22 cellular contexts compared by ENCODE assay signal in genomic region chr5:160701403-160701802, GRCh38.
"Had no signal": no experiment of that assay in that cellular context is flagged by ENCODE, and none has a peak within 500 bp of the region (broad histone marks: within the 10 kb centered on the region; RNA-seq: fewer than 3 reads in every experiment).

No MANE protein-coding gene starts in this region.

- H3K27me3 Mint-ChIP-seq: activated CD8-positive, alpha-beta memory T cell treated with anti-CD3 and anti-CD28 coated beads, Interleukin-2, amount 10 ng/mL, durations not matched to agents 7 days and 5 days; activated naive CD4-positive, alpha-beta T cell treated with anti-CD3 and anti-CD28 coated beads, Interleukin-2, amount 50 U/mL, for 24 hours had no signal

- DNase-seq: activated CD4-positive, alpha-beta T cell treated with anti-CD3 and anti-CD28 coated beads for 4 hours; activated CD4-positive, alpha-beta T cell treated with anti-CD3 and anti-CD28 coated beads, Interleukin-2, amount 50 U/mL, for 4 hours; activated CD8-positive, alpha-beta memory T cell treated with anti-CD3 and anti-CD28 coated beads, Interleukin-2, amount 10 ng/mL, durations not matched to agents 7 days and 5 days; activated effector memory CD4-positive, alpha-beta T cell treated with Interleukin-2 at 50 U/mL for 16 hours; activated naive CD4-positive, alpha-beta T cell; activated T-cell treated with anti-CD3 and anti-CD28 coated beads, Interleukin-2, amount 50 U/mL, for 24 hours; amygdala; brain microvascular endothelial cell; KG1; NCI-H1092; NCI-H1417 treated with DMSO at 0.1 percent for 48 hours; NCI-H1694; NCI-H2029; NCI-H510A treated with DMSO at 0.1 percent for 48 hours; NCI-H69; Peyer's patch; SHP77 treated with DMSO at 0.1 percent for 48 hours had no signal

- H3K4me3 Mint-ChIP-seq: activated CD8-positive, alpha-beta memory T cell treated with anti-CD3 and anti-CD28 coated beads, Interleukin-2, amount 10 ng/mL, durations not matched to agents 7 days and 5 days; activated naive CD4-positive, alpha-beta T cell treated with anti-CD3 and anti-CD28 coated beads, Interleukin-2, amount 50 U/mL, for 24 hours; activated T-cell treated with anti-CD3 and anti-CD28 coated beads, Interleukin-2, amount 50 U/mL, for 24 hours; activated T-helper 1 cell treated with anti-CD3 and anti-CD28 coated beads, Interleukin-12 subunit alpha, Interleukin-12 subunit beta, Interleukin-2, Interleukin-4 antibody, amounts not matched to agents 30 ng/mL and 10 ng/mL and 1 ng/mL, durations not matched to agents 14 hours and 24 hours and 36 hours; T-helper 1 cell treated with Interleukin-12 subunit alpha and Interleukin-12 subunit beta and Interleukin-4 antibody, amounts not matched to agents 30 μg/mL and 1 μg/mL, for 36 hours had no signal

- H3K27ac ChIP-seq: brain microvascular endothelial cell, cardiac muscle cell, Peyer's patch had no signal

- H3K4me1 ChIP-seq: Peyer's patch had no signal

- H3K4me3 ChIP-seq: cardiac muscle cell, Peyer's patch had no signal

- H3K9me3 Mint-ChIP-seq: activated naive CD4-positive, alpha-beta T cell treated with anti-CD3 and anti-CD28 coated beads, Interleukin-2, amount 50 U/mL, for 24 hours; activated T-cell treated with anti-CD3 and anti-CD28 coated beads, Interleukin-2, amount 50 U/mL, for 24 hours; activated T-helper 1 cell treated with anti-CD3 and anti-CD28 coated beads, Interleukin-12 subunit alpha, Interleukin-12 subunit beta, Interleukin-2, Interleukin-4 antibody, amounts not matched to agents 30 ng/mL and 10 ng/mL and 1 ng/mL, durations not matched to agents 14 hours and 24 hours and 36 hours; T-helper 1 cell treated with Interleukin-12 subunit alpha and Interleukin-12 subunit beta and Interleukin-4 antibody, amounts not matched to agents 30 μg/mL and 1 μg/mL, for 36 hours had no signal

- ATAC-seq: activated CD4-positive, CD25-positive, alpha-beta regulatory T cell treated with anti-CD3 and anti-CD28 coated beads, Interleukin-2, amount 50 U/mL, for 24 hours; activated CD8-positive, alpha-beta memory T cell treated with anti-CD3 and anti-CD28 coated beads, Interleukin-2, amount 10 ng/mL, durations not matched to agents 7 days and 5 days had no signal

- H3K36me3 ChIP-seq: brain microvascular endothelial cell, cardiac muscle cell, Peyer's patch had no signal

- H3K27ac Mint-ChIP-seq: activated CD8-positive, alpha-beta memory T cell treated with anti-CD3 and anti-CD28 coated beads, Interleukin-2, amount 10 ng/mL, durations not matched to agents 7 days and 5 days; activated naive CD4-positive, alpha-beta T cell treated with anti-CD3 and anti-CD28 coated beads, Interleukin-2, amount 50 U/mL, for 24 hours; activated T-cell treated with anti-CD3 and anti-CD28 coated beads, Interleukin-2, amount 50 U/mL, for 24 hours; activated T-helper 1 cell treated with anti-CD3 and anti-CD28 coated beads, Interleukin-12 subunit alpha, Interleukin-12 subunit beta, Interleukin-2, Interleukin-4 antibody, amounts not matched to agents 30 ng/mL and 10 ng/mL and 1 ng/mL, durations not matched to agents 14 hours and 24 hours and 36 hours; T-helper 1 cell treated with Interleukin-12 subunit alpha and Interleukin-12 subunit beta and Interleukin-4 antibody, amounts not matched to agents 30 μg/mL and 1 μg/mL, for 36 hours had no signal

- H3K4me1 Mint-ChIP-seq: activated CD8-positive, alpha-beta memory T cell treated with anti-CD3 and anti-CD28 coated beads, Interleukin-2, amount 10 ng/mL, durations not matched to agents 7 days and 5 days; activated naive CD4-positive, alpha-beta T cell treated with anti-CD3 and anti-CD28 coated beads, Interleukin-2, amount 50 U/mL, for 24 hours had no signal

- H3K36me3 Mint-ChIP-seq: activated CD8-positive, alpha-beta memory T cell treated with anti-CD3 and anti-CD28 coated beads, Interleukin-2, amount 10 ng/mL, durations not matched to agents 7 days and 5 days; activated naive CD4-positive, alpha-beta T cell treated with anti-CD3 and anti-CD28 coated beads, Interleukin-2, amount 50 U/mL, for 24 hours had no signal

- H3K27me3 ChIP-seq: brain microvascular endothelial cell, cardiac muscle cell, Peyer's patch had no signal
